In genomic region chrX:129115104-129115503, GRCh38 we compare ENCODE assay signal across 8 cellular contexts.
DNase-seq lines count a peak whose midpoint lies in the region; ATAC-seq lines count a peak whose summit lies in the region.

No MANE protein-coding gene starts in this region.

- DNase-seq in DMS 273 (lab: John Stamatoyannopoulos, UW; ENCODE audit: unreplicated experiment): peak; percentile 86
- peak; percentile 35 for DNase-seq in RPMI8226
- DNase-seq in hepatic stellate cell (ENCODE audit: low spot score): peak; percentile 6
- no peak for DNase-seq in mucosa of gallbladder (ENCODE audit: low spot score)
- DNase-seq in mesenteric fat pad (ENCODE audit: low spot score): no peak
- DNase-seq in hippocampal formation (lab: John Stamatoyannopoulos, UW): no peak

- ATAC-seq in GM18867 (IDR thresholded peaks at IDR 0.05; ENCODE audit: unreplicated experiment): peak; percentile 90
- peak; percentile 95 for ATAC-seq in HG03354 (IDR thresholded peaks at IDR 0.05; ENCODE audit: poor library complexity, severe bottlenecking, unreplicated experiment)

Comparison
In these comparisons a context has a peak if more than half of its experiments do, and no peak if none do; other contexts are left out.
1. DNase-seq: peak in DMS 273 (single experiment), RPMI8226 (single experiment) and hepatic stellate cell (single experiment); none in mucosa of gallbladder (single experiment), mesenteric fat pad (single experiment) and hippocampal formation (0 of 2).